ENCODE assay signal across 10 cellular contexts in genomic region chr17:28174352-28175046, GRCh38.
A peak's percentile ranks its signal among the peaks of the same experiment; 100 is the strongest.
DNase-seq lines count a peak whose midpoint lies in the region.
"Had no signal": no experiment of that assay in that cellular context is flagged by ENCODE, and none has a peak within 500 bp of the region (broad histone marks: within the 10 kb centered on the region; RNA-seq: fewer than 3 reads in every experiment).

No MANE protein-coding gene starts in this region.

- peak; percentile 26 to 59 (median 44) for DNase-seq in CD4-positive, alpha-beta memory T cell
- DNase-seq in activated CD4-positive, alpha-beta memory T cell treated with anti-CD3 and anti-CD28 coated beads, Interleukin-2, amount 10 ng/mL, durations not matched to agents 7 days and 5 days, result peak; percentile 49
- DNase-seq in kidney tubule cell (ENCODE audit: low spot score) (peak; percentile 8), NCI-H2196 treated with DMSO at 0.1 percent for 48 hours (lab: John Stamatoyannopoulos, UW; ENCODE audit: unreplicated experiment) (no peak), cerebellum (ENCODE audit: low spot score) (no peak), Ammon's horn (ENCODE audit: low spot score) (no peak), SKM-1 treated with dmso at 0.1 percent for 144 hours (lab: John Stamatoyannopoulos, UW; ENCODE audit: unreplicated experiment) (no peak)
- DNase-seq: Caco-2, retina had no signal

- H3K9me3 Mint-ChIP-seq in CD4-positive, alpha-beta memory T cell, result no peaks in the 10 kb centered on the region
- H3K9me3 Mint-ChIP-seq in activated CD4-positive, alpha-beta memory T cell treated with anti-CD3 and anti-CD28 coated beads, Interleukin-2, amount 10 ng/mL, durations not matched to agents 7 days and 5 days, result no peaks in the 10 kb centered on the region

- H3K27ac Mint-ChIP-seq in CD4-positive, alpha-beta memory T cell, result peak overlapping the region in 6 of 7 donors; percentile 25 to 83 (median 54)
- H3K27ac Mint-ChIP-seq in activated CD4-positive, alpha-beta memory T cell treated with anti-CD3 and anti-CD28 coated beads, Interleukin-2, amount 10 ng/mL, durations not matched to agents 7 days and 5 days, result no peak overlapping the region

- POLR2A ChIA-PET in CD4-positive, alpha-beta memory T cell (lab: Charles Lee; ENCODE audit: partially characterized antibody), result interaction anchor here (0.6 kb wide), 1 partner anchor 168 kb away, joined by 5 read pairs; no protein-coding TSS in a partner anchor
- POLR2A ChIA-PET in activated CD4-positive, alpha-beta memory T cell treated with anti-CD3 and anti-CD28 coated beads, Interleukin-2, amount 10 ng/mL, durations not matched to agents 7 days and 5 days (lab: Charles Lee), result interaction anchor here (0.6 kb wide), 1 partner anchor 63 kb away, joined by 3 read pairs; no protein-coding TSS in a partner anchor

- H3K36me3 Mint-ChIP-seq in CD4-positive, alpha-beta memory T cell, result peaks cover 32% of the 10 kb centered on the region in 2 donors
- peaks cover 15% of the 10 kb centered on the region for H3K36me3 Mint-ChIP-seq in activated CD4-positive, alpha-beta memory T cell treated with anti-CD3 and anti-CD28 coated beads, Interleukin-2, amount 10 ng/mL, durations not matched to agents 7 days and 5 days (ENCODE audit: low read depth)

- peaks cover 11% of the 10 kb centered on the region for H3K36me3 ChIP-seq in CD4-positive, alpha-beta memory T cell (ENCODE audit: insufficient read depth, low read length)
- H3K36me3 ChIP-seq in HUES48 (ENCODE audit: control insufficient read depth, insufficient read depth, low read length), result peaks cover 34% of the 10 kb centered on the region

- no peak overlapping the region for H3K9ac ChIP-seq in HUES48 (ENCODE audit: low read depth, low read length)

- peaks cover 8% of the 10 kb centered on the region for H3K4me1 ChIP-seq in CD4-positive, alpha-beta memory T cell (ENCODE audit: insufficient read depth, low read length)
- H3K4me1 ChIP-seq in HUES48 (ENCODE audit: control insufficient read depth, insufficient read depth, low read length), result peaks cover 46% of the 10 kb centered on the region

- CTCF ChIA-PET in CD4-positive, alpha-beta memory T cell (lab: Charles Lee; ENCODE audit: partially characterized antibody), result no interaction called here
- CTCF ChIA-PET in activated CD4-positive, alpha-beta memory T cell treated with anti-CD3 and anti-CD28 coated beads, Interleukin-2, amount 10 ng/mL, durations not matched to agents 7 days and 5 days (lab: Charles Lee), result interaction anchor here (0.6 to 1.2 kb wide), 2 partner anchors 14 to 448 kb away, joined by 3 to 5 read pairs; no protein-coding TSS in a partner anchor

- H3K4me3 Mint-ChIP-seq in CD4-positive, alpha-beta memory T cell, result peak overlapping the region in 4 of 8 donors; percentile 16 to 42 (median 26)
- no peak overlapping the region for H3K4me3 Mint-ChIP-seq in activated CD4-positive, alpha-beta memory T cell treated with anti-CD3 and anti-CD28 coated beads, Interleukin-2, amount 10 ng/mL, durations not matched to agents 7 days and 5 days

- no peaks in the 10 kb centered on the region for H3K27me3 ChIP-seq in CD4-positive, alpha-beta memory T cell (ENCODE audit: insufficient read depth, low read length)
- no peaks in the 10 kb centered on the region for H3K27me3 ChIP-seq in HUES48 (ENCODE audit: control insufficient read depth, insufficient read depth, low read length)

- H3K9me3 ChIP-seq in CD4-positive, alpha-beta memory T cell (ENCODE audit: control insufficient read depth in 1 of 2, low read length in 2 of 2), result no peaks in the 10 kb centered on the region
- no peaks in the 10 kb centered on the region for H3K9me3 ChIP-seq in HUES48 (ENCODE audit: control insufficient read depth, insufficient read depth, low read length)
- H3K9me3 ChIP-seq: Caco-2 had no signal

- no peak overlapping the region for H3K4me3 ChIP-seq in CD4-positive, alpha-beta memory T cell (ENCODE audit: low read length in 2 of 2)
- H3K4me3 ChIP-seq in HUES48 (ENCODE audit: low read depth, low read length), result no peak overlapping the region

- intact Hi-C loops in CD4-positive, alpha-beta memory T cell (cut with micrococcal nuclease), result no loop called here

- H3K4me1 Mint-ChIP-seq in CD4-positive, alpha-beta memory T cell, result peaks cover 8 to 26% (median 18%) of the 10 kb centered on the region in 4 donors
- H3K4me1 Mint-ChIP-seq in activated CD4-positive, alpha-beta memory T cell treated with anti-CD3 and anti-CD28 coated beads, Interleukin-2, amount 10 ng/mL, durations not matched to agents 7 days and 5 days, result peaks cover 13% of the 10 kb centered on the region

- H3K27me3 Mint-ChIP-seq in CD4-positive, alpha-beta memory T cell, result no peaks in the 10 kb centered on the region
- H3K27me3 Mint-ChIP-seq in activated CD4-positive, alpha-beta memory T cell treated with anti-CD3 and anti-CD28 coated beads, Interleukin-2, amount 10 ng/mL, durations not matched to agents 7 days and 5 days, result no peaks in the 10 kb centered on the region

- H3K27ac ChIP-seq in CD4-positive, alpha-beta memory T cell (ENCODE audit: low read depth, low read length), result no peak overlapping the region
- peak overlapping the region; percentile 88 for H3K27ac ChIP-seq in HUES48 (ENCODE audit: low read depth, low read length)

Comparison
In these comparisons a context has a peak if more than half of its experiments do, and no peak if none do; other contexts are left out.
1. DNase-seq: peak in CD4-positive, alpha-beta memory T cell (5 of 5), activated CD4-positive, alpha-beta memory T cell treated with anti-CD3 and anti-CD28 coated beads, Interleukin-2, amount 10 ng/mL, durations not matched to agents 7 days and 5 days (single experiment) and kidney tubule cell (single experiment); none in NCI-H2196 treated with DMSO at 0.1 percent for 48 hours (single experiment), cerebellum (single experiment), Ammon's horn (single experiment) and SKM-1 treated with dmso at 0.1 percent for 144 hours (single experiment).